6 cellular contexts compared by ENCODE assay signal in the genomic region with DNA sequence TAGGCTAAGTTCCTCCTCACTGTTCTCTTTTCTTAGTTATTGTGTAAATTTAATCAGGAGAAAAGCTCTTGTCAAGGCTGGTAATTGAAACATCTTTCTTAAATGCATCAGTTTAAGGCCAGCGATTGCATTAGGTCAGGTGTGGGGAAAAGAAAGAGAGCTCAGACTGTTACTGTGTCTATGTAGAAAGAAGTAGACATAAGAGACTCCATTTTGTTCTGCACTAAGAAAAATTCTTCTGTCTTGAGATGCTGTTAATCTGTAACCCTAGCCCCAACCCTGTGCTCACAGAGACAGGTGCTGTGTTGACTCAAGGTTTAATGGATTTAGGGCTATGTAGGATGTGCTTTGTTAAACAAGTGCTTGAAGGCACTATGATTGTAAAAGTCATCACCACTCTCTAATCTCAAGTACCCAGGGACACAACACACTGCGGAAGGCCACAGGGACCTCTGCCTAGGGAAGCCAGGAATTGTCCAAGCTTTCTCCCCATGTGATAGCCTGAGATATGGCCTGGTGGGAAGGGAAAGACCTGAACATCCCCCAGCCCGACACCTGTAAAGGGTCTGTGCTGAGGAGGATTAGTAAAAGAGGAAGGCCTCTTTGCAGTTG.
DNase-seq lines count a peak whose midpoint lies in the region; ATAC-seq, FAIRE-seq and TF ChIP-seq lines count a peak whose summit lies in the region.
"Not testable (repeated sequence)": the region's sequence is repeated elsewhere in the genome, so short reads cannot be mapped to it uniquely, and the experiment has no call there.

No MANE protein-coding gene starts in this region.

- POLR2A ChIA-PET in A549 (lab: Yijun Ruan, JAX): not testable (repeated sequence)

- intact Hi-C loops in esophagus muscularis mucosa (cut with DNase I): not testable (repeated sequence)

- not testable (repeated sequence) for TF ChIP-seq EP300 in A549 (IDR thresholded peaks at IDR 0.05); esophagus muscularis mucosa (IDR thresholded peaks at IDR 0.05)

- not testable (repeated sequence) for TF ChIP-seq POLR2A in A549 (IDR thresholded peaks at IDR 0.05; ENCODE audit: low read length); esophagus muscularis mucosa (IDR thresholded peaks at IDR 0.05; ENCODE audit: low read depth)

- H3K4me3 ChIP-seq in A549, coronary artery, esophagus muscularis mucosa: not testable (repeated sequence)

- not testable (repeated sequence) for ATAC-seq in A549

- DNase-seq in A549 (ENCODE audit: low read depth in 1 of 2, low spot score in 1 of 2) (peak in 1 of 2 experiments; percentile 20), DMS53 (lab: John Stamatoyannopoulos, UW) (peak; percentile 15), NCI-H82 (lab: John Stamatoyannopoulos, UW) (peak; percentile 1), coronary artery (ENCODE audit: low spot score) (peak; percentile 14), esophagus muscularis mucosa (ENCODE audit: extremely low spot score) (peak; percentile 60), osteocyte (ENCODE audit: extremely low spot score, unreplicated experiment) (peak; percentile 54)

- H3K4me1 ChIP-seq in A549: peaks cover 30% of the 10 kb centered on the region
- H3K4me1 ChIP-seq in esophagus muscularis mucosa: not testable (repeated sequence)

- peak overlapping the region; percentile 97 to 99; a peak in 5 of 6 replicates for H3K27ac ChIP-seq in A549
- H3K27ac ChIP-seq in coronary artery; esophagus muscularis mucosa (replicated peaks in 1 of 4): not testable (repeated sequence)

- not testable (repeated sequence) for H3K27me3 Mint-ChIP-seq in osteocyte (ENCODE audit: unreplicated experiment)

- 64% methylated on average over 3 of the region's 3 CpGs for WGBS in A549 (ENCODE audit: missing lambda C conversion rate)
- 81% methylated on average over 3 of the region's 3 CpGs for WGBS in esophagus muscularis mucosa

- FAIRE-seq in A549 (lab: Jason Lieb, UNC): not testable (repeated sequence)

- H3K27me3 ChIP-seq in esophagus muscularis mucosa: not testable (repeated sequence)

- H3K9me3 ChIP-seq in A549, esophagus muscularis mucosa: not testable (repeated sequence)

- H3K27ac Mint-ChIP-seq in osteocyte (ENCODE audit: unreplicated experiment): not testable (repeated sequence)

- TF ChIP-seq RAD21 in A549 (conservative IDR thresholded peaks at IDR 0.05 in 1 of 2, IDR thresholded peaks at IDR 0.05 in 1 of 2): not testable (repeated sequence)

- H3K36me3 ChIP-seq in esophagus muscularis mucosa: not testable (repeated sequence)

- not testable (repeated sequence) for H3K4me1 Mint-ChIP-seq in osteocyte (ENCODE audit: unreplicated experiment)

- H3K36me3 Mint-ChIP-seq in osteocyte (ENCODE audit: unreplicated experiment): not testable (repeated sequence)

- CTCF ChIA-PET in A549 (lab: Yijun Ruan, JAX): not testable (repeated sequence)

- not testable (repeated sequence) for H3K4me2 ChIP-seq in A549

- not testable (repeated sequence) for TF ChIP-seq CTCF in A549 (IDR thresholded peaks at IDR 0.05); coronary artery (IDR thresholded peaks at IDR 0.05); esophagus muscularis mucosa (IDR thresholded peaks at IDR 0.05); osteocyte (IDR thresholded peaks at IDR 0.05)

- H3K4me3 Mint-ChIP-seq in osteocyte (ENCODE audit: unreplicated experiment): not testable (repeated sequence)

- peaks cover 39% of the 10 kb centered on the region for H3K9me3 Mint-ChIP-seq in osteocyte (ENCODE audit: unreplicated experiment)

TF ChIP-seq in A549, 52 proteins besides CTCF, POLR2A, EP300 and RAD21:
- TF ChIP-seq ZSCAN20 (CRISPR knock-in tag; IDR thresholded peaks at IDR 0.05): 0 out of 2 replicates have a peak, but pooled peaks have one; percentile 33
- TF ChIP-seq ZNF302 (CRISPR knock-in tag; IDR thresholded peaks at IDR 0.05): peak; percentile 86; the same call in 1 of the 2 replicates
- TF ChIP-seq EHF (CRISPR knock-in tag; IDR thresholded peaks at IDR 0.05): 0 out of 2 replicates have a peak, but pooled peaks have one; percentile 41
- TF ChIP-seq HOXB13 (CRISPR knock-in tag; IDR thresholded peaks at IDR 0.05; ENCODE audit: low read depth): peak; percentile 60; the same call in 1 of the 2 replicates
